26 cellular contexts compared by ENCODE assay signal in the genomic region with DNA sequence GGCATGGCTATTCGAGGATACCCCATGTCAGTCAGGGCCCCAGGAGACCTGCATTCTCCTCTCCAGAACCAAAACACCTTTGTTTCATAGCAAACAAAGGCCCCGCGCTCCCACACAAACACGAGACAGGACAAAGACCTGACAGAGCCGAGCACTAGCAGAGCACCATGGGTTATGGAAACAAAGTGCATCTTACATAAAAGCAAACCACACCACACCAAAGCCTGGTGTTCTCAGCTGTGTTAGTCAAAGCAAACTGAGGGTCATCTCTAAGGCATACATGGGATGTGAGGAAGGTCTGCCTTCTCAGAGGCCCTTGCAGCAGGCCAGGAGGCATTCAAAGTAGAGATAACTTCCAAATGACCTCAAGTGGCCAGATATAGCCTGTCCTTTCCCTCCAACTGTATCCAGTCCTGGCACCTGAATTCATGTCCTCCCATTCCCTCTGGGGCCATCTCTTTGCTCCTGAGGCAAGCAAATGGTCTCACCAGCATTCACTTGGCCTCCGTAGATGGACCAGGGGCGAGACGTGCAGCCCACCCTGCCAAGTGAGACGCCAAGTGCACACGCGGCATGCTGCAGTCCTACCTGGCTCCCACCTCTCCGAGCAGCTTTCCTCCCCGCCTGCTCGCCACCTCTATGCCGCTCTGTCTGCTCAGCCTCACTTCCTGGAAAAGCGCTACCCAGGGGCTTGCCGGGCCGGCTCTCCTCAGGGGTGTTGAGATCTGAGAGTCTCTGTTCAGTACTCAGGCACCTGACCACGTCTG. TPM values are rescaled to one million over a fixed set of nuclear protein-coding genes. Genes with fewer than 3 reads are reported as not detected.
DNase-seq lines count a peak whose midpoint lies in the region; ATAC-seq and TF ChIP-seq lines count a peak whose summit lies in the region.
"Had no signal": no experiment of that assay in that cellular context is flagged by ENCODE, and none has a peak within 500 bp of the region (broad histone marks: within the 10 kb centered on the region; RNA-seq: fewer than 3 reads in every experiment).

No MANE protein-coding gene starts in this region.

- no peak overlapping the region for H3K9ac ChIP-seq in endodermal cell (ENCODE audit: extremely low read depth, low read length, poor library complexity, severe bottlenecking)

- H3K27me3 Mint-ChIP-seq in GM23338 (ENCODE audit: insufficient read depth, low read depth, poor library complexity) (peaks cover 6% of the 10 kb centered on the region), endodermal cell (ENCODE audit: insufficient read depth) (no peaks in the 10 kb centered on the region)
- H3K27me3 Mint-ChIP-seq: central memory CD8-positive, alpha-beta T cell; naive B cell had no signal

- H3K36me3 ChIP-seq in GM23338 (ENCODE audit: insufficient read depth) (0 out of 2 replicates have a peak, but pooled peaks cover 3% of the 10 kb centered on the region), endodermal cell (ENCODE audit: control insufficient read depth, insufficient read depth, low read length) (no peaks in the 10 kb centered on the region), lower lobe of right lung (peaks cover 8% of the 10 kb centered on the region), gastrocnemius medialis (peaks cover 0 to 50% of the 10 kb centered on the region in 2 donors), aorta (ENCODE audit: control insufficient read depth in 1 of 2, insufficient read depth in 2 of 2, low read length in 1 of 2) (peaks cover 6 to 8% of the 10 kb centered on the region in 2 donors)

- H3K4me1 ChIP-seq in GM23338 (ENCODE audit: insufficient read depth), result peaks cover 8% of the 10 kb centered on the region; the same call in 1 of the 2 replicates
- H3K4me1 ChIP-seq in endodermal cell (ENCODE audit: control insufficient read depth, insufficient read depth, low read length), result peaks cover 25% of the 10 kb centered on the region
- H3K4me1 ChIP-seq in lower lobe of right lung, result peaks cover 12% of the 10 kb centered on the region
- H3K4me1 ChIP-seq in gastrocnemius medialis, result peaks cover 31 to 40% of the 10 kb centered on the region in 2 donors
- H3K4me1 ChIP-seq in aorta (ENCODE audit: control insufficient read depth in 1 of 2, insufficient read depth in 2 of 2, low read length in 2 of 2), result peaks cover 2 to 16% of the 10 kb centered on the region in 2 donors

- H3K27ac ChIP-seq in GM23338 (ENCODE audit: low read depth) (no peak overlapping the region), endodermal cell (ENCODE audit: low read depth, low read length) (no peak overlapping the region), lower lobe of right lung (peak overlapping the region; percentile 26), gastrocnemius medialis (peak overlapping the region; percentile 76 to 88 (median 82)), aorta (ENCODE audit: low read depth in 1 of 2, low read length in 2 of 2) (peak overlapping the region in 1 of 2 donors; percentile 41)
- H3K27ac ChIP-seq: epithelial cell of prostate had no signal

- no peak for TF ChIP-seq POLR2A in gastrocnemius medialis (IDR thresholded peaks at IDR 0.05)

- H4K20me1 ChIP-seq in GM23338 (replicated peaks; ENCODE audit: insufficient read depth), result no peaks in the 10 kb centered on the region

- H3K9me3 Mint-ChIP-seq in GM23338 (no peaks in the 10 kb centered on the region), endodermal cell (no peaks in the 10 kb centered on the region)
- H3K9me3 Mint-ChIP-seq: activated T-cell treated with anti-CD3 and anti-CD28 coated beads, Interleukin-2, amount 50 U/mL, for 4 hours; central memory CD8-positive, alpha-beta T cell; HFFc6; naive B cell had no signal

- H3K4me3 ChIP-seq in GM23338 (no peak overlapping the region), endodermal cell (ENCODE audit: low read length) (no peak overlapping the region), lower lobe of right lung (no peak overlapping the region), gastrocnemius medialis (no peak overlapping the region), aorta (ENCODE audit: low read length in 2 of 2) (no peak overlapping the region)

- no peaks in the 10 kb centered on the region for H3K9me3 ChIP-seq in endodermal cell (ENCODE audit: control insufficient read depth, low read length)
- H3K9me3 ChIP-seq in lower lobe of right lung, result no peaks in the 10 kb centered on the region
- no peaks in the 10 kb centered on the region for H3K9me3 ChIP-seq in gastrocnemius medialis
- H3K9me3 ChIP-seq in aorta (ENCODE audit: control insufficient read depth, low read length), result no peaks in the 10 kb centered on the region

- intact Hi-C loops in lower lobe of right lung (cut with DNase I) (no loop called here), gastrocnemius medialis (cut with DNase I; ENCODE audit: low total_unique reads) (no loop called here), aorta (cut with DNase I) (no loop called here)

- H2AFZ ChIP-seq in GM23338, result no peak overlapping the region

- H3K4me3 Mint-ChIP-seq in GM23338 (no peak overlapping the region), endodermal cell (no peak overlapping the region)
- H3K4me3 Mint-ChIP-seq: activated T-cell treated with anti-CD3 and anti-CD28 coated beads, Interleukin-2, amount 50 U/mL, for 4 hours; central memory CD8-positive, alpha-beta T cell; HFFc6 had no signal

- no peak overlapping the region for H3K4me2 ChIP-seq in GM23338

- DNase-seq in GM23338 (ENCODE audit: low spot score), result no peak
- DNase-seq in endodermal cell, result no peak
- DNase-seq in lower lobe of right lung, result no peak
- DNase-seq in gastrocnemius medialis, result no peak
- DNase-seq in DMS153 (lab: John Stamatoyannopoulos, UW), result no peak
- DNase-seq in aorta, result no peak
- no peak for DNase-seq in NCI-H2081 (lab: John Stamatoyannopoulos, UW)
- DNase-seq: activated CD4-positive, CD25-positive, alpha-beta regulatory T cell treated with anti-CD3 and anti-CD28 coated beads, Interleukin-2, amount 50 U/mL, for 72 hours; activated naive CD4-positive, alpha-beta T cell treated with Interleukin-2 at 50 U/mL for 16 hours; activated T-cell treated with anti-CD3 and anti-CD28 coated beads, Interleukin-2, amount 50 U/mL, for 4 hours; DND-41; foreskin fibroblast; HFFc6; kidney; MV-4-11; naive B cell; NCI-H1694; NCI-H226; NCI-H82; OCI-M1; posterior cingulate gyrus; stimulated activated CD4-positive, alpha-beta T cell treated with anti-CD3 and anti-CD28 coated beads, Interleukin-4, amount 100 ng/mL, for 1 hour; stimulated activated naive CD4-positive, alpha-beta T cell treated with Interleukin-2 at 50 U/mL for 16 hours had no signal

- H3K36me3 Mint-ChIP-seq in GM23338 (ENCODE audit: low read depth), result peaks cover 14% of the 10 kb centered on the region
- H3K36me3 Mint-ChIP-seq in endodermal cell (ENCODE audit: low read depth), result peaks cover 2% of the 10 kb centered on the region
- H3K36me3 Mint-ChIP-seq: naive B cell had no signal

- no peaks in the 10 kb centered on the region for H3K9me2 ChIP-seq in GM23338 (ENCODE audit: insufficient read depth)

- H3K27ac Mint-ChIP-seq in GM23338, result peak overlapping the region; percentile 59; the same call in 1 of the 2 replicates
- peak overlapping the region; percentile 3 for H3K27ac Mint-ChIP-seq in endodermal cell
- H3K27ac Mint-ChIP-seq: HFFc6 had no signal

- peaks cover 7% of the 10 kb centered on the region for H3K4me1 Mint-ChIP-seq in GM23338
- peaks cover 45% of the 10 kb centered on the region for H3K4me1 Mint-ChIP-seq in endodermal cell
- H3K4me1 Mint-ChIP-seq: central memory CD8-positive, alpha-beta T cell; naive B cell had no signal

- H3K27me3 ChIP-seq in GM23338 (ENCODE audit: insufficient read depth), result no peaks in the 10 kb centered on the region
- H3K27me3 ChIP-seq in endodermal cell (ENCODE audit: control insufficient read depth, insufficient read depth, low read length, poor library complexity, severe bottlenecking), result no peaks in the 10 kb centered on the region
- no peaks in the 10 kb centered on the region for H3K27me3 ChIP-seq in lower lobe of right lung (ENCODE audit: low read depth)
- H3K27me3 ChIP-seq in gastrocnemius medialis, result no peaks in the 10 kb centered on the region
- no peaks in the 10 kb centered on the region for H3K27me3 ChIP-seq in aorta (ENCODE audit: control insufficient read depth in 1 of 2, insufficient read depth in 2 of 2, low read length in 1 of 2)

- in situ Hi-C loops in gastrocnemius medialis (cut with MboI; ENCODE audit: low sequenced_read_pairs in 4 of 4), result no loop called here

- ATAC-seq in GM23338, result no peak
- no peak for ATAC-seq in lower lobe of right lung
- peak in 1 of 2 donors; percentile 34 for ATAC-seq in gastrocnemius medialis
- no peak for ATAC-seq in aorta (ENCODE audit: low FRiP score)
- no peak for ATAC-seq in activated CD4-positive, CD25-positive, alpha-beta regulatory T cell treated with anti-CD3 and anti-CD28 coated beads, Interleukin-2, amount 50 U/mL, for 24 hours
- ATAC-seq: activated T-cell treated with anti-CD3 and anti-CD28 coated beads, Interleukin-2, amount 50 U/mL, for 4 hours had no signal

- WGBS in endodermal cell (ENCODE audit: insufficient coverage in 1 of 2, insufficient read length in 1 of 2), 2 experiments, result 89 to 90% methylated on average over 12 to 19 of the region's 19 CpGs
- 88 to 92% methylated on average over 19 of the region's 19 CpGs for WGBS in aorta, 2 donors

- H3F3A ChIP-seq in GM23338 (replicated peaks; ENCODE audit: low read depth), result 0 out of 2 replicates have a peak, but pooled peaks cover 3% of the 10 kb centered on the region

- H3K79me2 ChIP-seq in GM23338 (replicated peaks; ENCODE audit: insufficient read depth), result no peaks in the 10 kb centered on the region

- TF ChIP-seq CTCF in GM23338 (conservative IDR thresholded peaks at IDR 0.05; ENCODE audit: low read depth in 2 of 2) (no peak), endodermal cell (conservative IDR thresholded peaks at IDR 0.05) (no peak), lower lobe of right lung (IDR thresholded peaks at IDR 0.05) (no peak), gastrocnemius medialis (IDR thresholded peaks at IDR 0.05 in 4 of 5, conservative IDR thresholded peaks at IDR 0.05 in 1 of 5) (no peak)

TF ChIP-seq in GM23338, 12 proteins besides CTCF, POLR2A, EP300 and RAD21 (continues in another document):
- TF ChIP-seq CREB1 (CRISPR knock-in tag; IDR thresholded peaks at IDR 0.05; ENCODE audit: low read depth) (no peak), NANOG (IDR thresholded peaks at IDR 0.05; ENCODE audit: borderline replicate concordance) (no peak), EZH2 (IDR thresholded peaks at IDR 0.05; ENCODE audit: low read depth, unreplicated experiment) (no peak), ZNF331 (CRISPR knock-in tag; IDR thresholded peaks at IDR 0.05; ENCODE audit: low read depth) (no peak), JUNB (IDR thresholded peaks at IDR 0.05; ENCODE audit: unreplicated experiment) (no peak), POLR2AphosphoS5 (IDR thresholded peaks at IDR 0.05; ENCODE audit: low read depth) (no peak), ZNF114 (CRISPR knock-in tag; IDR thresholded peaks at IDR 0.05) (no peak)

RNA-seq across cellular contexts. Expression of a gene that starts 45.3 kb away (rescaled TPM):
- total RNA-seq in GM23338 (2014; rRNA removed; shearing (Covaris generic)), result 110 and 111 TPM in 2 replicates
- polyA plus RNA-seq in GM23338 (2016; fragmentation: Nextera tagmentation; extraction: Ambion mirVana), result 227 and 233 TPM in 2 replicates
- 100 to 1,000 TPM in 1 of 2 donors, 10 to 100 TPM in 1; 93.9 to 158 TPM for total RNA-seq in endodermal cell
- 133 TPM for polyA plus RNA-seq in endodermal cell (2013, experiment 1 of 2)
- 133 TPM for polyA plus RNA-seq in endodermal cell (2013, experiment 2 of 2)
- total RNA-seq in lower lobe of right lung, result 178 TPM
- total RNA-seq in gastrocnemius medialis, result 100 to 1,000 TPM; 157 to 572 (median 272) TPM
- total RNA-seq in aorta, result 100 to 1,000 TPM; 243 to 273 TPM
- polyA plus RNA-seq in aorta, result 100 to 1,000 TPM; 159 to 232 TPM

Comparison
In these comparisons a context has a peak if more than half of its experiments do, and no peak if none do; other contexts are left out.
1. H3K27ac ChIP-seq: peak in lower lobe of right lung (single experiment) and gastrocnemius medialis (4 of 4); none in GM23338 (single experiment) and endodermal cell (single experiment).